8 cellular contexts compared by ENCODE assay signal in genomic region chr3:183766745-183767606, GRCh38. TPM values are rescaled to one million over a fixed set of nuclear protein-coding genes. Genes with fewer than 3 reads are reported as not detected.
A peak's percentile ranks its signal among the peaks of the same experiment; 100 is the strongest.
DNase-seq lines count a peak whose midpoint lies in the region; ATAC-seq and TF ChIP-seq lines count a peak whose summit lies in the region.

No MANE protein-coding gene starts in this region.

- H3K36me3 ChIP-seq in BE2C (peaks cover 57% of the 10 kb centered on the region), PC-9 (ENCODE audit: low read depth) (peaks cover 22% of the 10 kb centered on the region; the same call in 1 of the 2 replicates), neural cell (ENCODE audit: insufficient read depth, low read length) (no peaks in the 10 kb centered on the region)

- H3K4me2 ChIP-seq in PC-9: no peak overlapping the region
- no peak overlapping the region for H3K4me2 ChIP-seq in neural cell (ENCODE audit: low read length)

- H3K27me3 ChIP-seq in BE2C: no peaks in the 10 kb centered on the region
- H3K27me3 ChIP-seq in PC-9 (ENCODE audit: insufficient read depth, low read depth): no peaks in the 10 kb centered on the region
- H3K27me3 ChIP-seq in neural cell (ENCODE audit: insufficient read depth, low read depth, low read length): no peaks in the 10 kb centered on the region

- H3K9me3 ChIP-seq in BE2C: no peaks in the 10 kb centered on the region
- H3K9me3 ChIP-seq in PC-9 (ENCODE audit: insufficient read depth, low read depth): no peaks in the 10 kb centered on the region
- no peaks in the 10 kb centered on the region for H3K9me3 ChIP-seq in neural cell (ENCODE audit: low read length)

- H3K79me2 ChIP-seq in PC-9 (ENCODE audit: low read depth): no peaks in the 10 kb centered on the region
- H3K79me2 ChIP-seq in neural cell (replicated peaks; ENCODE audit: insufficient read depth, low read length): no peaks in the 10 kb centered on the region

- DNase-seq in BE2C: peak; percentile 80
- DNase-seq in PC-9: peak; percentile 64 to 78
- DNase-seq in activated T-cell treated with anti-CD3 and anti-CD28 coated beads, Interleukin-2, amount 50 U/mL, for 24 hours: peak; percentile 71
- peak; percentile 74 for DNase-seq in fibroblast of mammary gland (ENCODE audit: low read depth)
- peak; percentile 62 to 69 for DNase-seq in stimulated activated naive CD8-positive, alpha-beta T cell treated with anti-CD3 and anti-CD28 coated beads, Interleukin-15, amount 100 ng/mL, for 72 hours

- CTCF ChIA-PET in PC-9 (lab: Charles Lee): interaction anchor here (0.7 to 1.1 kb wide), 3 partner anchors 18 to 300 kb away, joined by 4 to 8 read pairs (median 5); no protein-coding TSS in a partner anchor

- H3K4me3 ChIP-seq in BE2C (ENCODE audit: low read depth, low read length): no peak overlapping the region
- H3K4me3 ChIP-seq in PC-9: no peak overlapping the region
- no peak overlapping the region for H3K4me3 ChIP-seq in fibroblast of mammary gland (ENCODE audit: control insufficient read depth, low read depth, low read length)
- no peak overlapping the region for H3K4me3 ChIP-seq in neural cell (ENCODE audit: low read length)

- H3K9ac ChIP-seq in neural cell (ENCODE audit: low read length): no peak overlapping the region

- intact Hi-C loops in PC-9 (cut with micrococcal nuclease; ENCODE audit: unreplicated experiment): loop anchor here (1.0 to 2.0 kb wide), 5 partner anchors 265 to 644 kb away; no protein-coding TSS in a partner anchor

- H2AFZ ChIP-seq in PC-9: no peak overlapping the region
- no peak overlapping the region for H2AFZ ChIP-seq in neural cell (ENCODE audit: low read depth, low read length)

- POLR2A ChIA-PET in PC-9 (lab: Charles Lee; ENCODE audit: unreplicated experiment): interaction anchor here (0.6 kb wide), 1 partner anchor 671 kb away, joined by 3 read pairs; no protein-coding TSS in a partner anchor

- peaks cover 28% of the 10 kb centered on the region for H3F3A ChIP-seq in PC-9 (ENCODE audit: insufficient read depth, low read depth)
- H3F3A ChIP-seq in neural cell (ENCODE audit: insufficient read depth, low read length, poor library complexity, severe bottlenecking): no peaks in the 10 kb centered on the region

- ATAC-seq in GM19372 (IDR thresholded peaks at IDR 0.05; ENCODE audit: low read depth, unreplicated experiment): peak; percentile 77
- ATAC-seq in stimulated activated naive CD8-positive, alpha-beta T cell treated with anti-CD3 and anti-CD28 coated beads, Interleukin-15, amount 100 ng/mL, for 72 hours: peak; percentile 90

- TF ChIP-seq RAD21 in Ishikawa (IDR thresholded peaks at IDR 0.05; ENCODE audit: low read depth): peak; percentile 94
- peak; percentile 84 for TF ChIP-seq RAD21 in neural cell (conservative IDR thresholded peaks at IDR 0.05)

- no peak overlapping the region for H3K27ac ChIP-seq in PC-9
- no peak overlapping the region for H3K27ac ChIP-seq in neural cell (ENCODE audit: low read length)

- TF ChIP-seq EP300 in Ishikawa (IDR thresholded peaks at IDR 0.05; ENCODE audit: borderline replicate concordance) (no peak), neural cell (conservative IDR thresholded peaks at IDR 0.05; ENCODE audit: poor library complexity, severe bottlenecking) (no peak)

- BruUV-seq in PC-9 (replicated peaks; lab: Mats Ljungman, UMichigan): no TSS peak

- H3K4me1 ChIP-seq in BE2C (no peaks in the 10 kb centered on the region; the same call in 1 of the 2 replicates), PC-9 (replicated peaks; ENCODE audit: insufficient read depth) (peaks cover 17% of the 10 kb centered on the region)

- no peaks in the 10 kb centered on the region for H3K27me3 Mint-ChIP-seq in activated T-cell treated with anti-CD3 and anti-CD28 coated beads, Interleukin-2, amount 50 U/mL, for 24 hours
- H3K27me3 Mint-ChIP-seq in stimulated activated naive CD8-positive, alpha-beta T cell treated with anti-CD3 and anti-CD28 coated beads, Interleukin-15, amount 100 ng/mL, for 72 hours: no peaks in the 10 kb centered on the region

- H3K27ac Mint-ChIP-seq in activated T-cell treated with anti-CD3 and anti-CD28 coated beads, Interleukin-2, amount 50 U/mL, for 24 hours: peak overlapping the region; percentile 33
- H3K27ac Mint-ChIP-seq in stimulated activated naive CD8-positive, alpha-beta T cell treated with anti-CD3 and anti-CD28 coated beads, Interleukin-15, amount 100 ng/mL, for 72 hours: peak overlapping the region in 1 of 2 donors; percentile 6

- peaks cover 71% of the 10 kb centered on the region for H3K36me3 Mint-ChIP-seq in activated T-cell treated with anti-CD3 and anti-CD28 coated beads, Interleukin-2, amount 50 U/mL, for 24 hours (ENCODE audit: low read depth)

- H3K9me2 ChIP-seq in PC-9 (ENCODE audit: insufficient read depth) (no peaks in the 10 kb centered on the region), neural cell (ENCODE audit: insufficient read depth, low read length) (no peaks in the 10 kb centered on the region)

- H3K4me1 Mint-ChIP-seq in activated T-cell treated with anti-CD3 and anti-CD28 coated beads, Interleukin-2, amount 50 U/mL, for 24 hours (ENCODE audit: low read depth): peaks cover 12% of the 10 kb centered on the region
- H3K4me1 Mint-ChIP-seq in stimulated activated naive CD8-positive, alpha-beta T cell treated with anti-CD3 and anti-CD28 coated beads, Interleukin-15, amount 100 ng/mL, for 72 hours: peaks cover 9% of the 10 kb centered on the region

- no peak overlapping the region for H3K4me3 Mint-ChIP-seq in activated T-cell treated with anti-CD3 and anti-CD28 coated beads, Interleukin-2, amount 50 U/mL, for 24 hours
- no peak overlapping the region for H3K4me3 Mint-ChIP-seq in stimulated activated naive CD8-positive, alpha-beta T cell treated with anti-CD3 and anti-CD28 coated beads, Interleukin-15, amount 100 ng/mL, for 72 hours

- H3K9me3 Mint-ChIP-seq in activated T-cell treated with anti-CD3 and anti-CD28 coated beads, Interleukin-2, amount 50 U/mL, for 24 hours: no peaks in the 10 kb centered on the region
- no peaks in the 10 kb centered on the region for H3K9me3 Mint-ChIP-seq in stimulated activated naive CD8-positive, alpha-beta T cell treated with anti-CD3 and anti-CD28 coated beads, Interleukin-15, amount 100 ng/mL, for 72 hours

- TF ChIP-seq CTCF in BE2C (IDR thresholded peaks at IDR 0.05; ENCODE audit: low read depth, low read length): peak; percentile 95
- peak; percentile 95 for TF ChIP-seq CTCF in PC-9 (conservative IDR thresholded peaks at IDR 0.05)
- TF ChIP-seq CTCF in fibroblast of mammary gland (conservative IDR thresholded peaks at IDR 0.05; ENCODE audit: control insufficient read depth, insufficient read depth, low read depth, low read length): peak; percentile 91
- TF ChIP-seq CTCF in neural cell (IDR thresholded peaks at IDR 0.05; ENCODE audit: poor library complexity, severe bottlenecking): peak; percentile 81

- H4K20me1 ChIP-seq in PC-9 (ENCODE audit: insufficient read depth): peaks cover 4% of the 10 kb centered on the region; the same call in 1 of the 2 replicates
- no peaks in the 10 kb centered on the region for H4K20me1 ChIP-seq in neural cell (ENCODE audit: insufficient read depth)

TF ChIP-seq in Ishikawa, 13 proteins besides CTCF, POLR2A, EP300 and RAD21 (continues in another document):
- TF ChIP-seq FOXM1 (IDR thresholded peaks at IDR 0.05; ENCODE audit: borderline replicate concordance, low read depth) (no peak), TEAD4 (IDR thresholded peaks at IDR 0.05) (no peak), TCF12 (IDR thresholded peaks at IDR 0.05; ENCODE audit: low read depth) (no peak), TAF1 (IDR thresholded peaks at IDR 0.05; ENCODE audit: low read depth) (no peak)
- TF ChIP-seq, protein P1, sequence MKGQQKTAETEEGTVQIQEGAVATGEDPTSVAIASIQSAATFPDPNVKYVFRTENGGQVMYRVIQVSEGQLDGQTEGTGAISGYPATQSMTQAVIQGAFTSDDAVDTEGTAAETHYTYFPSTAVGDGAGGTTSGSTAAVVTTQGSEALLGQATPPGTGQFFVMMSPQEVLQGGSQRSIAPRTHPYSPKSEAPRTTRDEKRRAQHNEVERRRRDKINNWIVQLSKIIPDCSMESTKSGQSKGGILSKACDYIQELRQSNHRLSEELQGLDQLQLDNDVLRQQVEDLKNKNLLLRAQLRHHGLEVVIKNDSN (IDR thresholded peaks at IDR 0.05): no peak

TF ChIP-seq in neural cell, 6 proteins besides CTCF, POLR2A, EP300 and RAD21:
- TF ChIP-seq MXI1 (conservative IDR thresholded peaks at IDR 0.05; ENCODE audit: poor library complexity, severe bottlenecking) (peak; percentile 20), EZH2 (IDR thresholded peaks at IDR 0.05; ENCODE audit: borderline replicate concordance, insufficient read depth, low read length, poor library complexity, severe bottlenecking) (no peak), TAF1 (IDR thresholded peaks at IDR 0.05; ENCODE audit: low read depth) (no peak), SMC3 (conservative IDR thresholded peaks at IDR 0.05; ENCODE audit: poor library complexity) (peak; percentile 86), POLR2AphosphoS5 (IDR thresholded peaks at IDR 0.05) (no peak)
- TF ChIP-seq, protein P2, sequence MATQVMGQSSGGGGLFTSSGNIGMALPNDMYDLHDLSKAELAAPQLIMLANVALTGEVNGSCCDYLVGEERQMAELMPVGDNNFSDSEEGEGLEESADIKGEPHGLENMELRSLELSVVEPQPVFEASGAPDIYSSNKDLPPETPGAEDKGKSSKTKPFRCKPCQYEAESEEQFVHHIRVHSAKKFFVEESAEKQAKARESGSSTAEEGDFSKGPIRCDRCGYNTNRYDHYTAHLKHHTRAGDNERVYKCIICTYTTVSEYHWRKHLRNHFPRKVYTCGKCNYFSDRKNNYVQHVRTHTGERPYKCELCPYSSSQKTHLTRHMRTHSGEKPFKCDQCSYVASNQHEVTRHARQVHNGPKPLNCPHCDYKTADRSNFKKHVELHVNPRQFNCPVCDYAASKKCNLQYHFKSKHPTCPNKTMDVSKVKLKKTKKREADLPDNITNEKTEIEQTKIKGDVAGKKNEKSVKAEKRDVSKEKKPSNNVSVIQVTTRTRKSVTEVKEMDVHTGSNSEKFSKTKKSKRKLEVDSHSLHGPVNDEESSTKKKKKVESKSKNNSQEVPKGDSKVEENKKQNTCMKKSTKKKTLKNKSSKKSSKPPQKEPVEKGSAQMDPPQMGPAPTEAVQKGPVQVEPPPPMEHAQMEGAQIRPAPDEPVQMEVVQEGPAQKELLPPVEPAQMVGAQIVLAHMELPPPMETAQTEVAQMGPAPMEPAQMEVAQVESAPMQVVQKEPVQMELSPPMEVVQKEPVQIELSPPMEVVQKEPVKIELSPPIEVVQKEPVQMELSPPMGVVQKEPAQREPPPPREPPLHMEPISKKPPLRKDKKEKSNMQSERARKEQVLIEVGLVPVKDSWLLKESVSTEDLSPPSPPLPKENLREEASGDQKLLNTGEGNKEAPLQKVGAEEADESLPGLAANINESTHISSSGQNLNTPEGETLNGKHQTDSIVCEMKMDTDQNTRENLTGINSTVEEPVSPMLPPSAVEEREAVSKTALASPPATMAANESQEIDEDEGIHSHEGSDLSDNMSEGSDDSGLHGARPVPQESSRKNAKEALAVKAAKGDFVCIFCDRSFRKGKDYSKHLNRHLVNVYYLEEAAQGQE (IDR thresholded peaks at IDR 0.05; ENCODE audit: borderline replicate concordance): no peak

RNA-seq across cellular contexts. Expression of gene MAP6D1, which starts 58.4 kb away (rescaled TPM):
- polyA plus RNA-seq in BE2C (2012; ENCODE audit: insufficient read depth, insufficient read length, low read depth): 1.9 TPM
- total RNA-seq in PC-9 (2021): 2.2 TPM in 2 replicates
- 2.8 and 3.1 TPM in 2 replicates for polyA plus RNA-seq in neural cell
- 3.9 and 4.5 TPM in 2 replicates for polyA minus RNA-seq in neural cell
